In the genomic region with DNA sequence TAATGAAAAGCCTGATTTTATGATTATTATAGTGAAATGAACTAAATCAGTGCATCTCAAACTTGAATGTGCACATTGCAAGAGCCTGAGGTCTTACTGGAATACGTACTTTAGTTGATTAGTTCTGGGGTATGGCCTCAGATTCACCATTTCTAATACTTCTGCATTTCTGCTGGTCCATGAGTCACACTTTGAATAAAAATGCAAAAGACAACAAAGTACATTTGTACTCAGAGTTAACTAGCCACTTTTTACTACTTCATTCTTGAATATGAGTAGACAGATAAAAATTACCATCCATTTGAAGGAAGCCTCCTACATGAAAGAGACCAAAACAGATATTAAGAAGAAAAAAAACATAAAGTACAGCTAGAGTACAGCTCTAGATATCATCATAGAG, we compare ENCODE assay signal across 12 cellular contexts. TPM values are rescaled to one million over a fixed set of nuclear protein-coding genes. Genes with fewer than 3 reads are reported as not detected.
"Had no signal": no experiment of that assay in that cellular context is flagged by ENCODE, and none has a peak within 500 bp of the region (broad histone marks: within the 10 kb centered on the region; RNA-seq: fewer than 3 reads in every experiment).

No MANE protein-coding gene starts in this region.

- H3K27ac ChIP-seq: cardiac muscle cell, hepatocyte, ovary, stomach had no signal

- ATAC-seq: left ventricle myocardium superior, WTC11 had no signal

- H3K4me3 ChIP-seq: cardiac muscle cell, hepatocyte, ovary, stomach had no signal

- H3K27me3 ChIP-seq: cardiac muscle cell, hepatocyte, ovary, stomach had no signal

- H3K4me2 ChIP-seq: hepatocyte had no signal

- H3K4me1 ChIP-seq: stomach had no signal

- H3K9me3 ChIP-seq: ovary had no signal

- H3K79me2 ChIP-seq: hepatocyte had no signal

- DNase-seq: activated CD4-positive, alpha-beta T cell treated with anti-CD3 and anti-CD28 coated beads, Interleukin-2, amount 10 ng/mL, durations not matched to agents 7 days and 5 days; activated naive CD4-positive, alpha-beta T cell treated with anti-CD3 and anti-CD28 coated beads, Interleukin-2, amount 50 U/mL, for 16 hours; amygdala; left ventricle myocardium superior; ovary; stimulated activated CD4-positive, alpha-beta T cell treated with anti-CD3 and anti-CD28 coated beads, Interleukin-4, amount 100 ng/mL, for 4 hours; stomach had no signal

- H3K36me3 ChIP-seq: cardiac muscle cell, ovary, stomach had no signal

- H2AFZ ChIP-seq: hepatocyte had no signal

RNA-seq across cellular contexts. Expression of gene PRR16, which starts 27.1 kb away (rescaled TPM):
- total RNA-seq: activated CD4-positive, alpha-beta T cell treated with anti-CD3 and anti-CD28 coated beads, Interleukin-2, amount 10 ng/mL, durations not matched to agents 7 days and 5 days; activated T-helper 2 cell treated with anti-CD3 and anti-CD28 coated beads, Interferon-gamma antibody, Interleukin-2, Interleukin-4, amounts not matched to agents 10 μg/mL and 5 μg/mL and 100 μg/mL, durations not matched to agents 14 hours and 24 hours and 36 hours; T-helper 1 cell treated with Interleukin-12 subunit alpha and Interleukin-12 subunit beta and Interleukin-4 antibody, amounts not matched to agents 30 ng/mL and 1 ng/mL, for 36 hours had no signal
